8 cellular contexts compared by ENCODE assay signal in the genomic region with DNA sequence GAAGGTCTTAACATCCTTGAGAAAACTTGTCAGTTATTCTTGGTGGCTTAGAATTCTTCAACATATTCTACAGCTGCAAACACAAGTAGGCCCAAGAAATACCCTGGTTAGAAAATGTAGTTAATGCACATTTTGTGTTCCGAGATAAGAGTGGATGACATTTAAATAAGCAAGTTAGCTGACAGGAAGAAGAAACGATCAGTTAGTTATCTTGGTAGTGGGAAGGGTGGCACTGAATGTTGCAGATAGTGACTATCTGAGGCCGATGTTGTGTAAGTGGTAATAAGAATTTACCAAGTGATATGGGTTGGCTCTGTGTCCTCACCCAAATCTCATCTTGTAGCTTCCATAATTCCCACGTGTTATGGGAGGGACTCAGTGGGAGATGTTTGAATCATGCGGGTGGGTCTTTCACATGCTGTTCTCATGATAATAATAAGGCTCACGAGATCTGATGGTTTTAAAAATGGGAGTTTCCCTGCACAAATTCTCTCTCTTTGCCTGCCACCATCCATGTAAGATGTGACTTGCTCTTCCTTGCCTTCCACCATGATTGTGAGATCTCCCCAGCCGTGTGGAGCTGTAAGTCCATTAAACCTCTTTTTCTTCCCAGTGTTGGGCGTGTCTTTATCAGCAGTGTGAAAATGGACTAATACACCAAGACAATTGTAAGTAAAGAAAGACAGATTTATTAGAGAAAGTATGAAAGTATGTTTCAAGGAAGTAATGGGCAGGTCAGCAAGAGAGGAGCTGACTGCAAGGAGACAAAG.
"Had no signal": no experiment of that assay in that cellular context is flagged by ENCODE, and none has a peak within 500 bp of the region (broad histone marks: within the 10 kb centered on the region; RNA-seq: fewer than 3 reads in every experiment).

No MANE protein-coding gene starts in this region.

- H3K4me3 ChIP-seq: GM23338 had no signal

- DNase-seq: H9, HCEC 1CT, IMR-90, KBM-7 had no signal

- H3K4me2 ChIP-seq: GM23338 had no signal

- H2AFZ ChIP-seq: GM23338 had no signal

- ATAC-seq: GM23338 had no signal

- FAIRE-seq: H1, H54, HTR-8/SVneo had no signal
